ENCODE assay signal across 10 cellular contexts in genomic region chr20:64037498-64038213, GRCh38. TPM values are rescaled to one million over a fixed set of nuclear protein-coding genes. Genes with fewer than 3 reads are reported as not detected.
DNase-seq lines count a peak whose midpoint lies in the region; ATAC-seq and TF ChIP-seq lines count a peak whose summit lies in the region.
"Had no signal": no experiment of that assay in that cellular context is flagged by ENCODE, and none has a peak within 500 bp of the region (broad histone marks: within the 10 kb centered on the region; RNA-seq: fewer than 3 reads in every experiment).

No MANE protein-coding gene starts in this region.

- no peak for TF ChIP-seq POLR2A in thyroid gland (IDR thresholded peaks at IDR 0.05)

- no peak for ATAC-seq in GM19467 (IDR thresholded peaks at IDR 0.05; ENCODE audit: unreplicated experiment)

- H3K27ac ChIP-seq in thyroid gland: no peak overlapping the region

- WGBS in thyroid gland, 2 donors: 9 to 19% methylated on average over 24 to 33 of the region's 36 CpGs

- CTCF ChIA-PET in activated CD4-positive, alpha-beta memory T cell treated with anti-CD3 and anti-CD28 coated beads for 36 hours (lab: Charles Lee): interaction anchor here (0.5 to 5.8 kb wide), 27 partner anchors 11 to 595 kb away, joined by 3 to 59 read pairs (median 6); partner anchors contain the start of genes LKAAEAR1, PRPF6, PTK6 and SAMD10

- no peaks in the 10 kb centered on the region for H3K9me3 Mint-ChIP-seq in activated CD4-positive, alpha-beta memory T cell treated with anti-CD3 and anti-CD28 coated beads for 36 hours
- H3K9me3 Mint-ChIP-seq in immature natural killer cell: no peaks in the 10 kb centered on the region
- H3K9me3 Mint-ChIP-seq: neural crest cell had no signal

- peak overlapping the region in 1 of 3 donors; percentile 33 for H3K4me3 ChIP-seq in thyroid gland (replicated peaks in 1 of 3)
- H3K4me3 ChIP-seq in HAP-1: no peak overlapping the region

- DNase-seq in COLO668 (lab: John Stamatoyannopoulos, UW; ENCODE audit: unreplicated experiment) (peak; percentile 14), HT-29 (ENCODE audit: low spot score) (peak; percentile 52), immature natural killer cell (no peak), thyroid gland (no peak), activated gamma-delta T cell (lab: John Stamatoyannopoulos, UW) (no peak), HAP-1 (ENCODE audit: low spot score in 2 of 2) (no peak)
- peak; percentile 38 for DNase-seq in activated CD4-positive, alpha-beta memory T cell treated with anti-CD3 and anti-CD28 coated beads for 36 hours

- no peaks in the 10 kb centered on the region for H3K27me3 ChIP-seq in thyroid gland
- 0 out of 2 replicates have a peak, but pooled peaks cover 2% of the 10 kb centered on the region for H3K27me3 ChIP-seq in HAP-1 (ENCODE audit: low read depth)

- intact Hi-C loops in activated CD4-positive, alpha-beta memory T cell treated with anti-CD3 and anti-CD28 coated beads for 36 hours (cut with micrococcal nuclease): loop anchor here (1.0 kb wide), 1 partner anchor 57 kb away; no protein-coding TSS in a partner anchor
- intact Hi-C loops in thyroid gland (cut with DNase I): no loop called here

- H3K9me3 ChIP-seq in thyroid gland (no peaks in the 10 kb centered on the region), HAP-1 (no peaks in the 10 kb centered on the region)

- POLR2A ChIA-PET in activated CD4-positive, alpha-beta memory T cell treated with anti-CD3 and anti-CD28 coated beads for 36 hours (lab: Charles Lee): interaction anchor here (0.9 to 1.7 kb wide), 4 partner anchors 20 to 173 kb away, joined by 3 to 13 read pairs (median 4); partner anchors contain the start of genes PRPF6, SAMD10 and TPD52L2

- no peak for TF ChIP-seq CTCF in thyroid gland (IDR thresholded peaks at IDR 0.05)

- H3K27me3 Mint-ChIP-seq in activated CD4-positive, alpha-beta memory T cell treated with anti-CD3 and anti-CD28 coated beads for 36 hours: peaks cover 2% of the 10 kb centered on the region
- H3K27me3 Mint-ChIP-seq in immature natural killer cell (ENCODE audit: low read depth in 3 of 3): peaks cover 3 to 7% (median 7%) of the 10 kb centered on the region in 3 donors

- peaks cover 44% of the 10 kb centered on the region for H3K4me1 Mint-ChIP-seq in activated CD4-positive, alpha-beta memory T cell treated with anti-CD3 and anti-CD28 coated beads for 36 hours (ENCODE audit: low read depth)
- peaks cover 0 to 13% of the 10 kb centered on the region in 2 donors for H3K4me1 Mint-ChIP-seq in immature natural killer cell

- in situ Hi-C loops in HAP-1 (cut with MboI; ENCODE audit: low sequenced_read_pairs): no loop called here

- H3K27ac Mint-ChIP-seq in activated CD4-positive, alpha-beta memory T cell treated with anti-CD3 and anti-CD28 coated beads for 36 hours: peak overlapping the region; percentile 64
- H3K27ac Mint-ChIP-seq in immature natural killer cell: no peak overlapping the region

- peaks cover 7 to 49% of the 10 kb centered on the region in 2 donors for H3K4me1 ChIP-seq in thyroid gland
- peaks cover 10% of the 10 kb centered on the region; the same call in 1 of the 2 replicates for H3K4me1 ChIP-seq in HAP-1

- H3K4me3 Mint-ChIP-seq in activated CD4-positive, alpha-beta memory T cell treated with anti-CD3 and anti-CD28 coated beads for 36 hours: peak overlapping the region; percentile 55
- H3K4me3 Mint-ChIP-seq in immature natural killer cell: peak overlapping the region; percentile 30 to 68 (median 60)
- H3K4me3 Mint-ChIP-seq: neural crest cell had no signal

- peaks cover 11 to 12% of the 10 kb centered on the region in 2 donors for H3K36me3 ChIP-seq in thyroid gland
- peaks cover 6% of the 10 kb centered on the region for H3K36me3 ChIP-seq in HAP-1 (replicated peaks)

- H3K36me3 Mint-ChIP-seq in activated CD4-positive, alpha-beta memory T cell treated with anti-CD3 and anti-CD28 coated beads for 36 hours: peaks cover 9% of the 10 kb centered on the region
- peaks cover 0 to 3% (median 0%) of the 10 kb centered on the region in 3 donors for H3K36me3 Mint-ChIP-seq in immature natural killer cell

RNA-seq across cellular contexts. Expression of gene C20orf204, which starts 1.7 kb away (rescaled TPM):
- total RNA-seq in HT-29 (2014; rRNA removed; shearing (Covaris generic)): 0.69 and 1.5 TPM in 2 replicates
- total RNA-seq in activated CD4-positive, alpha-beta memory T cell treated with anti-CD3 and anti-CD28 coated beads for 36 hours: 1 to 10 TPM; 3.1 TPM
- polyA plus RNA-seq in immature natural killer cell: not detected
- 1 to 10 TPM in 1 of 4 donors, under 1 TPM in 3; 0.11 to 2.6 (median 0.59) TPM for total RNA-seq in thyroid gland

RNA-seq across cellular contexts. Expression of gene SOX18, which starts 11.8 kb away (rescaled TPM):
- total RNA-seq in HT-29 (2014; rRNA removed; shearing (Covaris generic)): not detected in 2 replicates
- not detected for total RNA-seq in activated CD4-positive, alpha-beta memory T cell treated with anti-CD3 and anti-CD28 coated beads for 36 hours
- polyA plus RNA-seq in immature natural killer cell: not detected
- total RNA-seq in thyroid gland: 10 to 100 TPM in 2 of 4 donors, 1 to 10 TPM in 2; 7.5 to 16.9 (median 10.6) TPM
- total RNA-seq: bronchial epithelial cell, neural crest cell had no signal

RNA-seq across cellular contexts. Expression of gene TCEA2, which starts 25.3 kb away (rescaled TPM):
- 1.2 TPM in 1 of 2 replicates, not detected in the other for total RNA-seq in HT-29 (2014; rRNA removed; shearing (Covaris generic))
- total RNA-seq in activated CD4-positive, alpha-beta memory T cell treated with anti-CD3 and anti-CD28 coated beads for 36 hours: 10 to 100 TPM; 27.3 to 29.9 TPM
- polyA plus RNA-seq in immature natural killer cell: 10 to 100 TPM; 18.9 to 26.6 (median 24.1) TPM
- total RNA-seq in thyroid gland: 10 to 100 TPM; 20.9 to 43.1 (median 24.4) TPM

RNA-seq across cellular contexts. Expression of gene RGS19, which starts 41.7 kb away (rescaled TPM):
- 89.2 and 99.8 TPM in 2 replicates for total RNA-seq in HT-29 (2014; rRNA removed; shearing (Covaris generic))
- total RNA-seq in activated CD4-positive, alpha-beta memory T cell treated with anti-CD3 and anti-CD28 coated beads for 36 hours: 10 to 100 TPM; 43.2 to 44.4 TPM
- 100 to 1,000 TPM; 124 to 171 (median 132) TPM for polyA plus RNA-seq in immature natural killer cell
- 10 to 100 TPM; 10.5 to 17.2 (median 13.4) TPM for total RNA-seq in thyroid gland

RNA-seq across cellular contexts. Expression of gene OPRL1, which starts 42.2 kb away (rescaled TPM):
- total RNA-seq in HT-29 (2014; rRNA removed; shearing (Covaris generic)): 1.2 and 1.5 TPM in 2 replicates
- total RNA-seq in activated CD4-positive, alpha-beta memory T cell treated with anti-CD3 and anti-CD28 coated beads for 36 hours: under 1 TPM; 0.63 to 0.71 TPM
- 1 to 10 TPM in 1 of 3 donors, under 1 TPM in 2; 0.48 to 1.3 (median 0.73) TPM for polyA plus RNA-seq in immature natural killer cell
- total RNA-seq in thyroid gland: under 1 TPM; 0.54 to 0.94 (median 0.68) TPM

Comparison
In these comparisons a context has a peak if more than half of its experiments do, and no peak if none do; other contexts are left out.
1. DNase-seq: peak in COLO668 (single experiment), HT-29 (single experiment) and activated CD4-positive, alpha-beta memory T cell treated with anti-CD3 and anti-CD28 coated beads for 36 hours (single experiment); none in immature natural killer cell (0 of 3), thyroid gland (0 of 2), activated gamma-delta T cell (single experiment) and HAP-1 (0 of 2).
2. RNA of gene TCEA2, which starts 25.3 kb away (total RNA-seq): 27.3 to 29.9 TPM in activated CD4-positive, alpha-beta memory T cell treated with anti-CD3 and anti-CD28 coated beads for 36 hours and 20.9 to 43.1 TPM in thyroid gland; 1.2 TPM in HT-29; every median in the first group is over 10 times any median in the second.